8 cellular contexts compared by ENCODE assay signal in the genomic region with DNA sequence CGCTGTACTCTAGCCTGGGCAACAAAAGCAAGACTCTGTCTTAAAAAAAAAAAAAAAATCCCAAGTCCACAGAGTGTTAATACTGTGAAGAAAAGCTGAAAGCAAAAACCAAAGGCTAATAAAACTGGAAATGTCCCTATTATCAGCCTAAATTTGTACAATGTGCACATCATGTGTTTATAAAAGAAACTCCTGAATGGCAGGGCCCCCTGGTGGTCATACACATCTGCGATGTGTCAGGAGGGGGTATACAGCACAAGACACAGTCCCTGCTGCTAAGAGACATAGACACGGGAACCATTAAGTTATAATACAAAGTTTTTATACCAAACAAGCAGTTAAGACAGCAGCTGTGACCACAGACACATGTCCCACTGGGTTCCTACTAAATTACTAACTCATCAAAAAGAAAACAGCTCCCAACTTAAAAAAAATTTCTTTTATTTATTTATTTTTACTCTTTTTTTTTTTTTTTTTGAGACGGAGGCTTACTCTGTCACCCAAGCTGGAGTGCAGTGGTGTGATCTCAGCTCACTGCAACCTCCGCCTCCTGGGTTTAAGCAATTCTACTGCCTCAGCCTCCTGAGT. TPM values are rescaled to one million over a fixed set of nuclear protein-coding genes. Genes with fewer than 3 reads are reported as not detected.
DNase-seq lines count a peak whose midpoint lies in the region; FAIRE-seq and TF ChIP-seq lines count a peak whose summit lies in the region.

No MANE protein-coding gene starts in this region.

- H2AK5ac ChIP-seq in trophoblast cell (ENCODE audit: low read length), result no peak overlapping the region

- H3K9me3 ChIP-seq in SJSA1 (replicated peaks) (no peaks in the 10 kb centered on the region), trophoblast cell (ENCODE audit: insufficient read depth, low read depth, low read length) (peaks cover 6% of the 10 kb centered on the region)

- H3K27me3 ChIP-seq in KMS-11 (ENCODE audit: insufficient read depth, low read depth) (no peaks in the 10 kb centered on the region), SJSA1 (replicated peaks) (no peaks in the 10 kb centered on the region), trophoblast cell (ENCODE audit: insufficient read depth, low read length) (no peaks in the 10 kb centered on the region)

- H3K18ac ChIP-seq in trophoblast cell (ENCODE audit: low read length), result no peak overlapping the region

- peak overlapping the region; percentile 16; the same call in 1 of the 2 replicates for H3K9ac ChIP-seq in KMS-11
- no peak overlapping the region for H3K9ac ChIP-seq in trophoblast cell (ENCODE audit: low read length)

- H3K27ac ChIP-seq in KMS-11 (peak overlapping the region; percentile 77), SJSA1 (no peak overlapping the region), trophoblast cell (ENCODE audit: low read depth, low read length) (no peak overlapping the region)

- peak; percentile 72 for TF ChIP-seq CTCF in KMS-11 (conservative IDR thresholded peaks at IDR 0.05; ENCODE audit: low read depth, low read length)

- no peak overlapping the region for H4K8ac ChIP-seq in trophoblast cell (ENCODE audit: low read depth, low read length)

- H3K4me1 ChIP-seq in KMS-11 (ENCODE audit: low read depth, poor library complexity, severe bottlenecking) (peaks cover 74% of the 10 kb centered on the region), SJSA1 (replicated peaks) (no peaks in the 10 kb centered on the region), trophoblast cell (ENCODE audit: control insufficient read depth in 1 of 2, insufficient read depth in 2 of 2, low read length in 2 of 2) (peaks cover 10 to 12% of the 10 kb centered on the region in 2 experiments)

- H3K4ac ChIP-seq in trophoblast cell (ENCODE audit: low read depth, low read length), result no peak overlapping the region

- H2BK12ac ChIP-seq in trophoblast cell (ENCODE audit: low read length), result no peak overlapping the region

- H3K23ac ChIP-seq in trophoblast cell (ENCODE audit: low read length), result no peak overlapping the region

- H4K20me1 ChIP-seq in KMS-11 (ENCODE audit: insufficient read depth), result no peaks in the 10 kb centered on the region

- H4K12ac ChIP-seq in trophoblast cell (ENCODE audit: low read depth, low read length), result no peak overlapping the region

- WGBS in trophoblast cell (ENCODE audit: extremely low coverage, insufficient coverage, insufficient read length), result no CpG with 5 or more reads among the region's 5 CpGs

- H2AFZ ChIP-seq in KMS-11 (ENCODE audit: low read depth), result no peak overlapping the region
- H2AFZ ChIP-seq in trophoblast cell (ENCODE audit: insufficient read depth, low read length, poor library complexity), result no peak overlapping the region

- H3K4me2 ChIP-seq in KMS-11 (peak overlapping the region; percentile 92), trophoblast cell (ENCODE audit: low read length) (no peak overlapping the region)

- no peaks in the 10 kb centered on the region for H3K79me1 ChIP-seq in trophoblast cell (ENCODE audit: low read length)

- no peak overlapping the region for H4K91ac ChIP-seq in trophoblast cell (ENCODE audit: low read depth, low read length)

- no peaks in the 10 kb centered on the region for H3K36me3 ChIP-seq in KMS-11 (ENCODE audit: insufficient read depth)
- peaks cover 5% of the 10 kb centered on the region for H3K36me3 ChIP-seq in SJSA1
- peaks cover 19 to 21% of the 10 kb centered on the region in 2 experiments for H3K36me3 ChIP-seq in trophoblast cell (ENCODE audit: control insufficient read depth in 1 of 2, insufficient read depth in 2 of 2, low read length in 2 of 2)

- no peak overlapping the region for H2BK120ac ChIP-seq in trophoblast cell (ENCODE audit: insufficient read depth, low read length, poor library complexity)

- no peak overlapping the region for H2BK5ac ChIP-seq in trophoblast cell (ENCODE audit: low read depth, low read length, poor library complexity)

- peak; percentile 64 for DNase-seq in SIG-M5 treated with dmso at 0.1 percent for 504 hours (lab: John Stamatoyannopoulos, UW; ENCODE audit: unreplicated experiment)
- no peak for DNase-seq in SIG-M5 (lab: John Stamatoyannopoulos, UW)
- DNase-seq in SJSA1 (ENCODE audit: low read depth in 1 of 2, low spot score in 2 of 2), result peak; percentile 63 to 79
- peak; percentile 91 for DNase-seq in activated effector memory CD4-positive, alpha-beta T cell treated with anti-CD3 and anti-CD28 coated beads, Interleukin-2, amount 50 U/mL, for 16 hours
- peak; percentile 63 to 75 for DNase-seq in frontal cortex (ENCODE audit: low spot score in 2 of 2)
- DNase-seq in trophoblast cell, result peak; percentile 75 to 88
- DNase-seq in ureter (ENCODE audit: low spot score), result peak; percentile 83

- H3K4me3 ChIP-seq in KMS-11 (IDR thresholded peaks at IDR 0.05; ENCODE audit: insufficient read depth, low read depth, low read length), result no peak overlapping the region
- no peak overlapping the region for H3K4me3 ChIP-seq in SJSA1
- H3K4me3 ChIP-seq in trophoblast cell (ENCODE audit: low read depth, low read length), result no peak overlapping the region

- H3K14ac ChIP-seq in trophoblast cell (ENCODE audit: low read length), result no peak overlapping the region

- no peak for FAIRE-seq in frontal cortex (lab: Jason Lieb, UNC)

- H3K79me2 ChIP-seq in KMS-11 (ENCODE audit: insufficient read depth, low read depth) (peaks cover 11% of the 10 kb centered on the region; the same call in 1 of the 2 replicates), trophoblast cell (ENCODE audit: control insufficient read depth, insufficient read depth, low read length, poor library complexity) (no peaks in the 10 kb centered on the region)

RNA-seq across cellular contexts. Expression of a gene that starts 31.0 kb away (rescaled TPM):
- total RNA-seq in SJSA1 (2014; rRNA removed; shearing (Covaris generic)), result 45.0 and 66.6 TPM in 2 replicates
- 77.9 TPM for total RNA-seq in frontal cortex
- polyA plus RNA-seq in trophoblast cell (2013), result 108 and 113 TPM in 2 replicates
- 65.2 TPM for total RNA-seq in ureter
